Comparison of ENCODE assay signal across 1 cellular context in genomic region chr14:23446291-23446851, GRCh38.
TF ChIP-seq lines count a peak whose summit lies in the region.

No MANE protein-coding gene starts in this region.

TF ChIP-seq in HepG2, 621 proteins besides CTCF, POLR2A, EP300 and RAD21:
- TF ChIP-seq SIN3A (IDR thresholded peaks at IDR 0.05; ENCODE audit: borderline replicate concordance, low read depth, low read length) (0 out of 2 replicates have a peak, but pooled peaks have one; percentile 11), ZNF501 (CRISPR knock-in tag; IDR thresholded peaks at IDR 0.05) (no peak), ZNF264 (CRISPR knock-in tag; IDR thresholded peaks at IDR 0.05) (no peak), ATRX (CRISPR knock-in tag; IDR thresholded peaks at IDR 0.05; ENCODE audit: borderline replicate concordance) (no peak), ZUFSP (CRISPR knock-in tag; IDR thresholded peaks at IDR 0.05; ENCODE audit: borderline replicate concordance) (no peak), HOXA3 (CRISPR knock-in tag; IDR thresholded peaks at IDR 0.05) (no peak), NCOA5 (CRISPR knock-in tag; IDR thresholded peaks at IDR 0.05) (no peak)
